10 cellular contexts compared by ENCODE assay signal in genomic region chr12:71165780-71166179, GRCh38. TPM values are rescaled to one million over a fixed set of nuclear protein-coding genes. Genes with fewer than 3 reads are reported as not detected.
DNase-seq lines count a peak whose midpoint lies in the region; TF ChIP-seq lines count a peak whose summit lies in the region.
"Not testable (repeated sequence)": the region's sequence is repeated elsewhere in the genome, so short reads cannot be mapped to it uniquely, and the experiment has no call there.
"Had no signal": no experiment of that assay in that cellular context is flagged by ENCODE, and none has a peak within 500 bp of the region (broad histone marks: within the 10 kb centered on the region; RNA-seq: fewer than 3 reads in every experiment).

No MANE protein-coding gene starts in this region.

- not testable (repeated sequence) for H3K4me1 ChIP-seq in endodermal cell (ENCODE audit: control insufficient read depth, insufficient read depth, low read length)
- peaks cover 19% of the 10 kb centered on the region for H3K4me1 ChIP-seq in hepatocyte (ENCODE audit: insufficient read depth)
- H3K4me1 ChIP-seq in stomach, result peaks cover 28 to 70% (median 37%) of the 10 kb centered on the region in 4 donors

- H3K9me3 Mint-ChIP-seq in endodermal cell, result peaks cover 38% of the 10 kb centered on the region

- H3K27me3 Mint-ChIP-seq in endodermal cell (ENCODE audit: insufficient read depth), result not testable (repeated sequence)

- H3K36me3 Mint-ChIP-seq in endodermal cell (ENCODE audit: low read depth), result not testable (repeated sequence)

- not testable (repeated sequence) for H3K79me2 ChIP-seq in hepatocyte

- H3K27ac ChIP-seq in 22Rv1 (peak overlapping the region; percentile 99), VCaP (peak overlapping the region; percentile 94; the same call in 1 of the 2 replicates), hepatocyte (peak overlapping the region; percentile 96), stomach (peak overlapping the region in 3 of 5 donors; percentile 64 to 87 (median 82))
- H3K27ac ChIP-seq in endodermal cell (ENCODE audit: low read depth, low read length), result not testable (repeated sequence)

- H3K27me3 ChIP-seq in endodermal cell (ENCODE audit: control insufficient read depth, insufficient read depth, low read length, poor library complexity, severe bottlenecking); hepatocyte; stomach: not testable (repeated sequence)

- 88 to 92% methylated on average over 3 to 5 of the region's 5 CpGs for WGBS in endodermal cell (ENCODE audit: insufficient coverage in 1 of 2, insufficient read length in 1 of 2), 2 experiments
- WGBS in hepatocyte (ENCODE audit: low lambda C conversion rate, missing lambda C conversion rate), result 97% methylated on average over 5 of the region's 5 CpGs
- 68 to 86% (median 77%) methylated on average over 4 to 5 of the region's 5 CpGs for WGBS in stomach, 5 donors

- TF ChIP-seq CTCF in 22Rv1 (IDR thresholded peaks at IDR 0.05); VCaP (conservative IDR thresholded peaks at IDR 0.05); endodermal cell (conservative IDR thresholded peaks at IDR 0.05); hepatocyte (IDR thresholded peaks at IDR 0.05; ENCODE audit: poor library complexity); stomach (IDR thresholded peaks at IDR 0.05): not testable (repeated sequence)

- H3K4me3 Mint-ChIP-seq in endodermal cell, result not testable (repeated sequence)

- not testable (repeated sequence) for TF ChIP-seq EP300 in stomach (IDR thresholded peaks at IDR 0.05)

- H3K4me2 ChIP-seq in hepatocyte, result not testable (repeated sequence)

- peaks cover 25% of the 10 kb centered on the region for H3K4me1 Mint-ChIP-seq in endodermal cell

- peak overlapping the region; percentile 47 for H3K4me3 ChIP-seq in endodermal cell (ENCODE audit: low read length)
- not testable (repeated sequence) for H3K4me3 ChIP-seq in hepatocyte, stomach

- not testable (repeated sequence) for H3K9ac ChIP-seq in endodermal cell (ENCODE audit: extremely low read depth, low read length, poor library complexity, severe bottlenecking)

- not testable (repeated sequence) for TF ChIP-seq POLR2A in stomach (IDR thresholded peaks at IDR 0.05)

- not testable (repeated sequence) for H2AFZ ChIP-seq in hepatocyte

- peaks cover 19% of the 10 kb centered on the region for H3K9me3 ChIP-seq in endodermal cell (ENCODE audit: control insufficient read depth, low read length)
- H3K9me3 ChIP-seq in hepatocyte (ENCODE audit: low read depth); stomach: not testable (repeated sequence)

- H3K27ac Mint-ChIP-seq in endodermal cell, result not testable (repeated sequence)

- H3K36me3 ChIP-seq in endodermal cell (ENCODE audit: control insufficient read depth, insufficient read depth, low read length); hepatocyte (replicated peaks; ENCODE audit: insufficient read depth, low read depth); stomach: not testable (repeated sequence)

- H3K9me2 ChIP-seq in hepatocyte (replicated peaks; ENCODE audit: insufficient read depth), result not testable (repeated sequence)

- not testable (repeated sequence) for H4K20me1 ChIP-seq in hepatocyte (ENCODE audit: insufficient read depth, poor library complexity, severe bottlenecking)

- DNase-seq in endodermal cell; hepatocyte (ENCODE audit: low spot score); stomach: not testable (repeated sequence)

- intact Hi-C loops in stomach (cut with DNase I; ENCODE audit: low total_unique reads), result not testable (repeated sequence)

RNA-seq across cellular contexts. Expression of gene TSPAN8, which starts 8.0 kb away (rescaled TPM):
- 1 to 10 TPM in 1 of 2 donors, under 1 TPM in 1; 0.48 to 1.0 TPM for total RNA-seq in endodermal cell
- not detected for polyA plus RNA-seq in endodermal cell (2013, experiment 1 of 2)
- not detected for polyA plus RNA-seq in endodermal cell (2013, experiment 2 of 2)
- total RNA-seq in hepatocyte, result 639 and 683 TPM in 2 replicates
- 292 and 312 TPM in 2 replicates for polyA plus RNA-seq in hepatocyte
- total RNA-seq in stomach, result 100 to 1,000 TPM in 3 of 5 donors, 10 to 100 TPM in 2; 15.8 to 532 (median 122) TPM
- 100 to 1,000 TPM; 122 to 508 (median 211) TPM for polyA plus RNA-seq in stomach
- total RNA-seq: CD4-positive, alpha-beta memory T cell; CD4-positive, CD25-positive, alpha-beta regulatory T cell; CD8-positive, alpha-beta memory T cell had no signal
- polyA plus RNA-seq: AG04450; CD14-positive monocyte; CD4-positive, alpha-beta memory T cell; CD4-positive, CD25-positive, alpha-beta regulatory T cell; CD8-positive, alpha-beta memory T cell had no signal

Comparison
In these comparisons a context has a peak if more than half of its experiments do, and no peak if none do; other contexts are left out.
1. RNA of gene TSPAN8, which starts 8.0 kb away (total RNA-seq): 639 to 683 TPM in hepatocyte and 15.8 to 532 TPM in stomach; 0.48 to 1.0 TPM in endodermal cell; every median in the first group is over 4 times any median in the second.